8 cellular contexts compared by ENCODE assay signal in genomic region chr11:73598719-73599379, GRCh38.
DNase-seq lines count a peak whose midpoint lies in the region; ATAC-seq and TF ChIP-seq lines count a peak whose summit lies in the region.

No MANE protein-coding gene starts in this region.

- no peak for TF ChIP-seq CTCF in AG10803 (conservative IDR thresholded peaks at IDR 0.05; ENCODE audit: low read length)
- no peak for TF ChIP-seq CTCF in VCaP (conservative IDR thresholded peaks at IDR 0.05)

- DNase-seq in AG10803 (ENCODE audit: low read depth): no peak
- DNase-seq in iPS DF 6.9 (ENCODE audit: low read depth, low spot score): no peak
- DNase-seq in GF-D8 (lab: John Stamatoyannopoulos, UW): no peak
- no peak for DNase-seq in NCI-H82 (lab: John Stamatoyannopoulos, UW)
- DNase-seq in iPS-NIHi7 (ENCODE audit: extremely low spot score): no peak

- H3K27me3 ChIP-seq in iPS DF 6.9 (ENCODE audit: control insufficient read depth, insufficient read depth, low read length) (no peaks in the 10 kb centered on the region), stomach smooth muscle (ENCODE audit: control insufficient read depth in 1 of 2, insufficient read depth in 2 of 2, low read length in 2 of 2) (no peaks in the 10 kb centered on the region)

- ATAC-seq in GM19043 (IDR thresholded peaks at IDR 0.05; ENCODE audit: low read depth, unreplicated experiment): peak; percentile 5

- H3K4me1 ChIP-seq in iPS DF 6.9 (ENCODE audit: control insufficient read depth, insufficient read depth, low read length) (peaks cover 8% of the 10 kb centered on the region; the same call in 1 of the 2 replicates), stomach smooth muscle (ENCODE audit: control insufficient read depth, insufficient read depth, low read length) (peaks cover 6% of the 10 kb centered on the region)

- H3K36me3 ChIP-seq in iPS DF 6.9 (ENCODE audit: control insufficient read depth, insufficient read depth, low read length) (no peaks in the 10 kb centered on the region), stomach smooth muscle (ENCODE audit: control insufficient read depth in 2 of 2, insufficient read depth in 2 of 2, low read length in 2 of 2) (no peaks in the 10 kb centered on the region)

- peak overlapping the region; percentile 80 to 97 for H3K9ac ChIP-seq in stomach smooth muscle (ENCODE audit: low read length in 2 of 2)

- H3K4me3 ChIP-seq in AG10803 (ENCODE audit: low read length) (peak overlapping the region; percentile 72), iPS DF 6.9 (ENCODE audit: low read length) (peak overlapping the region; percentile 38; the same call in 1 of the 2 replicates), stomach smooth muscle (ENCODE audit: low read length in 2 of 2) (peak overlapping the region; percentile 95)

- 100% methylated on average over 4 of the region's 20 CpGs for WGBS in iPS DF 6.9 (ENCODE audit: insufficient coverage, insufficient read length)

- H3K27ac ChIP-seq in VCaP: peak overlapping the region; percentile 90
- no peak overlapping the region for H3K27ac ChIP-seq in iPS DF 6.9 (ENCODE audit: low read length)
- H3K27ac ChIP-seq in stomach smooth muscle (ENCODE audit: low read length): peak overlapping the region; percentile 84

- H3K9me3 ChIP-seq in iPS DF 6.9 (ENCODE audit: control insufficient read depth, insufficient read depth, low read length) (no peaks in the 10 kb centered on the region), stomach smooth muscle (ENCODE audit: control insufficient read depth in 2 of 2, low read length in 2 of 2) (no peaks in the 10 kb centered on the region)

Comparison
In these comparisons a context has a peak if more than half of its experiments do, and no peak if none do; other contexts are left out.
1. H3K4me3 ChIP-seq: peak in every context shown above with its lines; median percentile 95 in stomach smooth muscle; 72 in AG10803; 38 in iPS DF 6.9.